ENCODE assay signal across 8 cellular contexts in the genomic region with DNA sequence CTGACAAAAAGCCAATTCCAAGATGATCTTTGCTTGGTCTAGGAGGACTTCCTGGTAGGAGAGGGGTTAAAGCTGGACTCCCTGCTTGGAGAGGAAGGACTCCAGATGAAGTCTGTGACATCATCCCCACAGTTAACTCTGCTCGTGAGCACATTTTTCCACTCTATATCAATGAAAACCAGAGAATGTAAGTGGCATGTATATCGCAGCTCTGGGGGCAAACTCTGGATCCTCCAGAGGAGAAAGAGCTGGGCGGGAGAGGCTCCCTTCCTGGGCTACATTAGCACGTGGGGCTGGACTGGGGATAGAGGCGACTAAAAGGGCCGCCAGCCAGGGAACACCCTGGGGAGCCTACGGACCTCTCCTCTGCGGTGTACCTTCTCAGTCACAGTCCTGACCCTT. TPM values are rescaled to one million over a fixed set of nuclear protein-coding genes. Genes with fewer than 3 reads are reported as not detected.
DNase-seq lines count a peak whose midpoint lies in the region; ATAC-seq, FAIRE-seq and TF ChIP-seq lines count a peak whose summit lies in the region.

No MANE protein-coding gene starts in this region.

- 25% methylated on average over 6 of the region's 8 CpGs for WGBS in K562 (ENCODE audit: insufficient coverage, low coverage, missing lambda C conversion rate)

- H3K27ac ChIP-seq in K562 (ENCODE audit: extremely low read depth, low read depth, low read length) (peak overlapping the region; percentile 63; the same call in 2 of the 3 replicates), neutrophil (peak overlapping the region; percentile 81)

- H3K4me1 ChIP-seq in K562 (replicated peaks in 1 of 2; ENCODE audit: control insufficient read depth in 2 of 2, insufficient read depth in 2 of 2, low read length in 2 of 2) = peaks cover 34 to 40% of the 10 kb centered on the region in 2 experiments
- H3K4me1 ChIP-seq in neutrophil (ENCODE audit: control insufficient read depth in 1 of 2, insufficient read depth in 1 of 2, low read depth in 1 of 2, low read length in 1 of 2) = peaks cover 74 to 78% of the 10 kb centered on the region in 2 experiments

- no peak for TF ChIP-seq POLR2A in K562 (conservative IDR thresholded peaks at IDR 0.05)

- no peak for TF ChIP-seq RAD21 in K562 (CRISPR knock-in tag; conservative IDR thresholded peaks at IDR 0.05 in 1 of 2, IDR thresholded peaks at IDR 0.05 in 1 of 2)

- no peak for TF ChIP-seq EP300 in K562 (IDR thresholded peaks at IDR 0.05; ENCODE audit: low read length)

- H3K79me2 ChIP-seq in K562 (ENCODE audit: control insufficient read depth, insufficient read depth, low read length) = no peaks in the 10 kb centered on the region

- peak overlapping the region; percentile 38 for H3K4me2 ChIP-seq in K562 (ENCODE audit: insufficient read depth, low read length)

- in situ Hi-C loops in K562 (cut with MboI) = no loop called here

- CTCF ChIA-PET in AG04449 (lab: Yijun Ruan, JAX) (interaction anchor here (0.8 to 12.3 kb wide), 12 partner anchors 15 to 193 kb away, joined by 3 to 105 read pairs (median 8); a partner anchor contains a TSS), K562 (lab: Yijun Ruan, JAX; ENCODE audit: low intra/inter-chr PET ratio) (no interaction called here)

- FAIRE-seq in K562 (lab: Jason Lieb, UNC) = no peak

- peak overlapping the region; percentile 45 to 82; a peak in 3 of 4 replicates for H3K9ac ChIP-seq in K562 (ENCODE audit: insufficient read depth in 1 of 2, low read depth in 2 of 2, low read length in 2 of 2)

- peak; percentile 14 for ATAC-seq in GM19351 (IDR thresholded peaks at IDR 0.05; ENCODE audit: unreplicated experiment)
- peak; percentile 24 for ATAC-seq in HG03432 (IDR thresholded peaks at IDR 0.05; ENCODE audit: unreplicated experiment)
- peak; percentile 58 for ATAC-seq in K562

- peak overlapping the region; percentile 43 for H3K4me3 ChIP-seq in AG04449 (ENCODE audit: low read depth, low read length)
- H3K4me3 ChIP-seq in K562 = no peak overlapping the region
- peak overlapping the region in 1 of 2 experiments; percentile 19 for H3K4me3 ChIP-seq in neutrophil (ENCODE audit: low read depth in 1 of 2, low read length in 1 of 2)

- no peaks in the 10 kb centered on the region for H3K27me3 ChIP-seq in K562 (ENCODE audit: control insufficient read depth in 2 of 2, insufficient read depth in 2 of 2, low read length in 2 of 2)
- H3K27me3 ChIP-seq in neutrophil = no peaks in the 10 kb centered on the region

- BruUV-seq in K562 (replicated peaks; lab: Mats Ljungman, UMichigan) = no TSS peak

- H3K9me3 ChIP-seq in K562 (replicated peaks; ENCODE audit: control insufficient read depth, insufficient read depth, low read depth, low read length) = no peaks in the 10 kb centered on the region
- H3K9me3 ChIP-seq in neutrophil = no peaks in the 10 kb centered on the region

- no peaks in the 10 kb centered on the region; the same call in 1 of the 2 replicates for H4K20me1 ChIP-seq in K562 (replicated peaks; ENCODE audit: control insufficient read depth, insufficient read depth, low read length)

- TF ChIP-seq CTCF in AG04449 (IDR thresholded peaks at IDR 0.05; ENCODE audit: insufficient read depth, low read length, missing control alignments) = no peak
- no peak for TF ChIP-seq CTCF in K562 (IDR thresholded peaks at IDR 0.05 in 2 of 3, conservative IDR thresholded peaks at IDR 0.05 in 1 of 3; ENCODE audit: insufficient read depth in 2 of 3, low read depth in 1 of 3, low read length in 3 of 3)
- no peak for TF ChIP-seq CTCF in neutrophil (IDR thresholded peaks at IDR 0.05)

- DNase-seq in AG04449 (ENCODE audit: low read depth, low spot score) (no peak), K562 (ENCODE audit: extremely low read depth in 1 of 4, low spot score in 3 of 4) (peak; percentile 16 to 23 (median 20)), NCI-H1092 (lab: John Stamatoyannopoulos, UW) (no peak), T-helper 9 cell (no peak), NCI-H128 (lab: John Stamatoyannopoulos, UW; ENCODE audit: unreplicated experiment) (no peak)

- H2AFZ ChIP-seq in K562 (ENCODE audit: low read depth, low read length) = peak overlapping the region; percentile 38; the same call in 1 of the 2 replicates

- H3K9me1 ChIP-seq in K562 (ENCODE audit: control insufficient read depth, insufficient read depth, low read length) = peaks cover 4% of the 10 kb centered on the region

- POLR2A ChIA-PET in AG04449 (lab: Yijun Ruan, JAX) (interaction anchor here (3.3 to 3.9 kb wide), 2 partner anchors 21 to 33 kb away, joined by 16 to 28 read pairs; a partner anchor contains a TSS), K562 (lab: Yijun Ruan, JAX) (interaction anchor here (0.6 to 2.7 kb wide), 4 partner anchors 9 to 218 kb away, joined by 3 to 7 read pairs (median 3); no protein-coding TSS in a partner anchor)

- intact Hi-C loops in K562 (cut with micrococcal nuclease) = no loop called here

- H3K36me3 ChIP-seq in K562 (ENCODE audit: control insufficient read depth, insufficient read depth, low read length) = peaks cover 10% of the 10 kb centered on the region; the same call in 1 of the 3 replicates
- H3K36me3 ChIP-seq in neutrophil = no peaks in the 10 kb centered on the region

TF ChIP-seq in K562, 482 proteins besides CTCF, POLR2A, EP300 and RAD21 (continues in another document):
- TF ChIP-seq, protein P1, sequence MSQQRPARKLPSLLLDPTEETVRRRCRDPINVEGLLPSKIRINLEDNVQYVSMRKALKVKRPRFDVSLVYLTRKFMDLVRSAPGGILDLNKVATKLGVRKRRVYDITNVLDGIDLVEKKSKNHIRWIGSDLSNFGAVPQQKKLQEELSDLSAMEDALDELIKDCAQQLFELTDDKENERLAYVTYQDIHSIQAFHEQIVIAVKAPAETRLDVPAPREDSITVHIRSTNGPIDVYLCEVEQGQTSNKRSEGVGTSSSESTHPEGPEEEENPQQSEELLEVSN (IDR thresholded peaks at IDR 0.05; ENCODE audit: borderline replicate concordance in 1 of 2, extremely low read depth in 1 of 2, insufficient read depth in 1 of 2, insufficient read length in 1 of 2, low read depth in 1 of 2, low read length in 1 of 2, poor library complexity in 1 of 2, severe bottlenecking in 1 of 2) = peak in 1 of 2 experiments; percentile 50

RNA-seq across cellular contexts. Expression of a gene that starts 34.1 kb away (rescaled TPM):
- 2.6 and 5.4 TPM in 2 replicates for total RNA-seq in K562 (2011; cell fraction: chromatin; rRNA removed; ENCODE audit: low replicate concordance)
- total RNA-seq in K562 (2011; cell fraction: nucleolus; rRNA removed) = 4.3 and 6.5 TPM in 2 replicates
- total RNA-seq in K562 (2011; cell fraction: nucleoplasm; rRNA removed) = 2.3 and 2.4 TPM in 2 replicates
- total RNA-seq in K562 (2014; rRNA removed) (1.9 and 2.8 TPM in 2 replicates), K562 (2014; rRNA removed; fragmentation: Illumina TruSeq; extraction: Trizol) (0.13 and 0.18 TPM in 2 replicates), K562 (2015; rRNA removed; fragmentation: Illumina TruSeq; extraction: Trizol) (0.18 and 0.41 TPM in 2 replicates), K562 (2021) (2.3 and 2.5 TPM in 2 replicates)
- polyA plus RNA-seq in K562 (2011; rRNA removed) (0.53 and 0.64 TPM in 2 replicates), K562 (2014; fragmentation: Illumina TruSeq; extraction: Trizol) (0.12 and 0.35 TPM in 2 replicates), K562 (2014; fragmentation: Nextera tagmentation; extraction: Ambion mirVana) (under 1 TPM; 0.01 to 0.03 TPM), K562 (2014; rRNA removed) (1.4 and 2.3 TPM in 2 replicates)
- polyA plus RNA-seq in K562 (2011; cell fraction: cytosol; rRNA removed) = 0.93 and 4.2 TPM in 2 replicates
- polyA plus RNA-seq in K562 (2011; cell fraction: nucleus; rRNA removed) = 2.7 and 7.9 TPM in 2 replicates
- polyA plus RNA-seq in K562 (2012) = 0.80 and 0.95 TPM in 2 replicates
- 0.21 and 0.46 TPM in 2 replicates for polyA minus RNA-seq in K562 (2011; rRNA and poly(A)+ RNA removed)
- 1.5 and 2.1 TPM in 2 replicates for polyA minus RNA-seq in K562 (2011; cell fraction: cytosol; rRNA and poly(A)+ RNA removed)
- polyA minus RNA-seq in K562 (2011; cell fraction: nucleus; rRNA and poly(A)+ RNA removed) = 2.6 and 2.7 TPM in 2 replicates

RNA-seq across cellular contexts. Expression of a gene that starts 47.2 kb away (rescaled TPM):
- total RNA-seq in K562 (2011; cell fraction: chromatin; rRNA removed; ENCODE audit: low replicate concordance) = 1.6 and 4.6 TPM in 2 replicates
- 6.6 and 9.8 TPM in 2 replicates for total RNA-seq in K562 (2011; cell fraction: nucleolus; rRNA removed)
- total RNA-seq in K562 (2011; cell fraction: nucleoplasm; rRNA removed) = 0.69 and 4.2 TPM in 2 replicates
- total RNA-seq in K562 (2014; rRNA removed) = 21.6 and 23.7 TPM in 2 replicates
- 9.7 and 12.2 TPM in 2 replicates for total RNA-seq in K562 (2014; rRNA removed; fragmentation: Illumina TruSeq; extraction: Trizol)
- total RNA-seq in K562 (2015; rRNA removed; fragmentation: Illumina TruSeq; extraction: Trizol) = 12.2 and 14.1 TPM in 2 replicates
- total RNA-seq in K562 (2021) = 15.6 and 21.1 TPM in 2 replicates
- polyA plus RNA-seq in K562 (2011; rRNA removed) = 14.1 and 17.1 TPM in 2 replicates
- 17.7 and 39.3 TPM in 2 replicates for polyA plus RNA-seq in K562 (2011; cell fraction: cytosol; rRNA removed)
- polyA plus RNA-seq in K562 (2011; cell fraction: nucleus; rRNA removed) = 5.4 and 6.8 TPM in 2 replicates
- polyA plus RNA-seq in K562 (2012) = 14.6 and 22.6 TPM in 2 replicates
- polyA plus RNA-seq in K562 (2014; fragmentation: Illumina TruSeq; extraction: Trizol) = 14.1 and 18.2 TPM in 2 replicates
- 1 to 10 TPM; 3.0 to 3.6 TPM for polyA plus RNA-seq in K562 (2014; fragmentation: Nextera tagmentation; extraction: Ambion mirVana)
- 19.7 and 23.4 TPM in 2 replicates for polyA plus RNA-seq in K562 (2014; rRNA removed)
- 6.3 and 8.5 TPM in 2 replicates for polyA minus RNA-seq in K562 (2011; rRNA and poly(A)+ RNA removed)
- polyA minus RNA-seq in K562 (2011; cell fraction: cytosol; rRNA and poly(A)+ RNA removed) = 7.6 and 8.9 TPM in 2 replicates
- polyA minus RNA-seq in K562 (2011; cell fraction: nucleus; rRNA and poly(A)+ RNA removed) = 1.1 and 1.6 TPM in 2 replicates

RNA-seq across cellular contexts. Expression of a gene that starts 59.1 kb away (rescaled TPM):
- total RNA-seq in K562 (2011; cell fraction: chromatin; rRNA removed; ENCODE audit: low replicate concordance) = 67.2 and 189 TPM in 2 replicates
- 122 and 130 TPM in 2 replicates for total RNA-seq in K562 (2011; cell fraction: nucleolus; rRNA removed)
- total RNA-seq in K562 (2011; cell fraction: nucleoplasm; rRNA removed) = 90.6 and 92.5 TPM in 2 replicates
- total RNA-seq in K562 (2014; rRNA removed) = 30.9 and 34.7 TPM in 2 replicates
- 19.3 and 19.7 TPM in 2 replicates for total RNA-seq in K562 (2014; rRNA removed; fragmentation: Illumina TruSeq; extraction: Trizol)
- total RNA-seq in K562 (2015; rRNA removed; fragmentation: Illumina TruSeq; extraction: Trizol) = 17.7 and 19.7 TPM in 2 replicates
- 33.0 and 40.6 TPM in 2 replicates for total RNA-seq in K562 (2021)
- 20.2 and 39.1 TPM in 2 replicates for polyA plus RNA-seq in K562 (2011; rRNA removed)
- 35.7 and 48.3 TPM in 2 replicates for polyA plus RNA-seq in K562 (2011; cell fraction: cytosol; rRNA removed)
- polyA plus RNA-seq in K562 (2011; cell fraction: nucleus; rRNA removed) = 121 and 164 TPM in 2 replicates
- polyA plus RNA-seq in K562 (2012) = 23.5 and 23.7 TPM in 2 replicates
- polyA plus RNA-seq in K562 (2014; fragmentation: Illumina TruSeq; extraction: Trizol) = 28.7 and 31.0 TPM in 2 replicates
- under 1 TPM; 0.42 to 0.94 TPM for polyA plus RNA-seq in K562 (2014; fragmentation: Nextera tagmentation; extraction: Ambion mirVana)
- polyA plus RNA-seq in K562 (2014; rRNA removed) = 30.1 and 30.5 TPM in 2 replicates
- 17.2 and 19.4 TPM in 2 replicates for polyA minus RNA-seq in K562 (2011; rRNA and poly(A)+ RNA removed)
- 27.1 and 28.2 TPM in 2 replicates for polyA minus RNA-seq in K562 (2011; cell fraction: cytosol; rRNA and poly(A)+ RNA removed)
- 30.3 and 42.9 TPM in 2 replicates for polyA minus RNA-seq in K562 (2011; cell fraction: nucleus; rRNA and poly(A)+ RNA removed)

Comparison
In these comparisons a context has a peak if more than half of its experiments do, and no peak if none do; other contexts are left out.
1. DNase-seq: peak in K562 (4 of 4); none in AG04449 (single experiment), NCI-H1092 (single experiment), T-helper 9 cell (single experiment) and NCI-H128 (single experiment).
2. Peak in every context shown above with its lines, with median percentiles within 50 percentile points of each other: ATAC-seq.